ENCODE assay signal across 1 cellular context in genomic region chr2:61535449-61535848, GRCh38.
TF ChIP-seq lines count a peak whose summit lies in the region.

No MANE protein-coding gene starts in this region.

TF ChIP-seq in HEK293, 187 proteins besides CTCF, POLR2A, EP300 and RAD21 (continued from another document):
- no peak for TF ChIP-seq YY2 (tag by site-specific recombination; IDR thresholded peaks at IDR 0.05)
